ENCODE assay signal across 8 cellular contexts in the genomic region with DNA sequence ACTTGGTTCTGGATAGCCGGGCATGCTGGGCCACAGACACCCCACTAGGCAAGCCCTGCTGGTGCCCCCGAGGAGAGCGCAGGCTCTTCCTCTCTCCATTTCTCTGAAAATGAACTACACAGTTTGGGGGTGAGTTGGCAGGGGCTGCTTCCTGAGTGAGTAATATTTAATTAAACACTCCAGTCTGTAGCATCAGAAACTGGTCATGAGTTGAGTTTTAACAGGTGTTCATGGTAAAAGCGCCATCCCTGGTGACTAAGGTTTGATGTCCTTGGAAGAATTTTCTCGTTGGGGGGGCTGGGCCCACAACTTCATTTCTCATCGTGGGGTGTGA. TPM values are rescaled to one million over a fixed set of nuclear protein-coding genes. Genes with fewer than 3 reads are reported as not detected.
DNase-seq lines count a peak whose midpoint lies in the region; FAIRE-seq and TF ChIP-seq lines count a peak whose summit lies in the region.

No MANE protein-coding gene starts in this region.

- no peak for TF ChIP-seq POLR2A in endothelial cell of umbilical vein (IDR thresholded peaks at IDR 0.05; ENCODE audit: low read depth, low read length)

- H3K9me3 Mint-ChIP-seq in Calu3 (ENCODE audit: low read depth, unreplicated experiment) (no peaks in the 10 kb centered on the region), immature natural killer cell (no peaks in the 10 kb centered on the region)

- no peak for DNase-seq in Calu3
- DNase-seq in NCI-H226, result peak; percentile 44
- peak; percentile 85 for DNase-seq in endothelial cell of umbilical vein (ENCODE audit: low read depth, low spot score)
- no peak for DNase-seq in retinal pigment epithelial cell (ENCODE audit: low read depth)
- no peak for DNase-seq in NCI-H1417 treated with DMSO at 0.1 percent for 48 hours (lab: John Stamatoyannopoulos, UW)
- DNase-seq in frontal cortex (ENCODE audit: low spot score in 2 of 2), result no peak
- no peak for DNase-seq in HPDE6-E6E7 (ENCODE audit: extremely low spot score)
- no peak for DNase-seq in immature natural killer cell

- CTCF ChIA-PET in Calu3 (lab: Charles Lee), result no interaction called here
- CTCF ChIA-PET in endothelial cell of umbilical vein (lab: Charles Lee), result interaction anchor here (0.5 to 0.9 kb wide), 4 partner anchors 79 to 197 kb away, joined by 3 to 5 read pairs (median 4); no protein-coding TSS in a partner anchor

- no peaks in the 10 kb centered on the region for H3K27me3 ChIP-seq in endothelial cell of umbilical vein (ENCODE audit: control insufficient read depth in 2 of 2, insufficient read depth in 2 of 2, low read length in 2 of 2)

- H4K20me1 ChIP-seq in endothelial cell of umbilical vein (replicated peaks; ENCODE audit: control insufficient read depth, extremely low read depth, insufficient read depth, low read length), result no peaks in the 10 kb centered on the region

- H3K36me3 Mint-ChIP-seq in Calu3 (ENCODE audit: insufficient read depth, unreplicated experiment) (peaks cover 15% of the 10 kb centered on the region), immature natural killer cell (peaks cover 0 to 7% (median 0%) of the 10 kb centered on the region in 3 donors)

- H3K27ac Mint-ChIP-seq in Calu3 (ENCODE audit: unreplicated experiment) (no peak overlapping the region), immature natural killer cell (no peak overlapping the region)

- H3K27me3 Mint-ChIP-seq in Calu3 (ENCODE audit: unreplicated experiment) (no peaks in the 10 kb centered on the region), immature natural killer cell (ENCODE audit: low read depth in 3 of 3) (peaks cover 5 to 9% (median 7%) of the 10 kb centered on the region in 3 donors)

- no peak overlapping the region for H3K4me3 Mint-ChIP-seq in Calu3 (ENCODE audit: low read depth, unreplicated experiment)
- no peak overlapping the region for H3K4me3 Mint-ChIP-seq in immature natural killer cell

- peaks cover 15% of the 10 kb centered on the region for H3K4me1 ChIP-seq in endothelial cell of umbilical vein (ENCODE audit: control insufficient read depth, extremely low read depth, insufficient read depth, low read length)

- dilution Hi-C loops in endothelial cell of umbilical vein (cut with MboI; ENCODE audit: extremely low pct_ligation_motif_present, low sequenced_read_pairs), result no loop called here

- peak overlapping the region; percentile 43 for H3K27ac ChIP-seq in endothelial cell of umbilical vein (ENCODE audit: insufficient read depth, low read depth, low read length)

- POLR2A ChIA-PET in endothelial cell of umbilical vein (lab: Charles Lee), result no interaction called here

- H3K4me2 ChIP-seq in endothelial cell of umbilical vein (ENCODE audit: insufficient read depth, low read length), result peak overlapping the region; percentile 14

- H3K4me3 ChIP-seq in endothelial cell of umbilical vein (replicated peaks in 1 of 3; ENCODE audit: insufficient read depth in 1 of 3, low read depth in 1 of 3, low read length in 3 of 3), result peak overlapping the region; percentile 7 to 67 (median 64)
- H3K4me3 ChIP-seq in retinal pigment epithelial cell (ENCODE audit: low read length), result peak overlapping the region; percentile 94

- intact Hi-C loops in Calu3 (cut with micrococcal nuclease; ENCODE audit: unreplicated experiment), result no loop called here
- intact Hi-C loops in endothelial cell of umbilical vein (cut with micrococcal nuclease), result loop anchor here (1.0 to 5.0 kb wide), 5 partner anchors 9 to 148 kb away; no protein-coding TSS in a partner anchor

- H3K79me2 ChIP-seq in endothelial cell of umbilical vein (ENCODE audit: control insufficient read depth, insufficient read depth, low read length), result peaks cover 59% of the 10 kb centered on the region

- no peak for TF ChIP-seq CTCF in Calu3 (IDR thresholded peaks at IDR 0.05; ENCODE audit: unreplicated experiment)
- TF ChIP-seq CTCF in endothelial cell of umbilical vein (IDR thresholded peaks at IDR 0.05; ENCODE audit: extremely low read depth in 1 of 2, insufficient read depth in 1 of 2, low read depth in 1 of 2, low read length in 2 of 2), result no peak
- no peak for TF ChIP-seq CTCF in retinal pigment epithelial cell (conservative IDR thresholded peaks at IDR 0.05; ENCODE audit: low read depth, low read length)

- H3K9me3 ChIP-seq in endothelial cell of umbilical vein (replicated peaks; ENCODE audit: control insufficient read depth, insufficient read depth, low read length), result no peaks in the 10 kb centered on the region

- FAIRE-seq in endothelial cell of umbilical vein (lab: Jason Lieb, UNC), result peak; percentile 87
- no peak for FAIRE-seq in frontal cortex (lab: Jason Lieb, UNC)

- peak overlapping the region; percentile 44 for H3K9ac ChIP-seq in endothelial cell of umbilical vein (replicated peaks; ENCODE audit: extremely low read depth, insufficient read depth, low read length)

- BruUV-seq in Calu3 (replicated peaks; lab: Mats Ljungman, UMichigan), result TSS peak; percentile 50
- BruUV-seq in endothelial cell of umbilical vein (replicated peaks; lab: Mats Ljungman, UMichigan), result no TSS peak

- no peaks in the 10 kb centered on the region for H3K9me1 ChIP-seq in endothelial cell of umbilical vein (replicated peaks; ENCODE audit: control insufficient read depth, extremely low read depth, insufficient read depth, low read length)

- H3K4me1 Mint-ChIP-seq in Calu3 (ENCODE audit: low read depth, unreplicated experiment) (peaks cover 18% of the 10 kb centered on the region), immature natural killer cell (peaks cover 4 to 8% of the 10 kb centered on the region in 2 donors)

- H3K36me3 ChIP-seq in endothelial cell of umbilical vein (ENCODE audit: control insufficient read depth in 2 of 2, extremely low read depth in 1 of 2, insufficient read depth in 2 of 2, low read length in 2 of 2), result peaks cover 0 to 2% of the 10 kb centered on the region in 2 experiments

- no peak overlapping the region for H2AFZ ChIP-seq in endothelial cell of umbilical vein (ENCODE audit: low read depth, low read length)

TF ChIP-seq in endothelial cell of umbilical vein, 7 proteins besides CTCF, POLR2A, EP300 and RAD21:
- TF ChIP-seq EZH2 (IDR thresholded peaks at IDR 0.05; ENCODE audit: borderline replicate concordance, low read depth, low read length, severe bottlenecking) (no peak), POLR2AphosphoS5 (IDR thresholded peaks at IDR 0.05; ENCODE audit: insufficient read depth, low read depth, low read length) (peak; percentile 34), JUN (IDR thresholded peaks at IDR 0.05; ENCODE audit: borderline replicate concordance, insufficient read depth, insufficient read length, low read depth) (peak; percentile 44), FOS (IDR thresholded peaks at IDR 0.05; ENCODE audit: borderline replicate concordance, insufficient read depth, low read length) (peak; percentile 92)
TF ChIP-seq in endothelial cell of umbilical vein: peak in this region for 3.

RNA-seq across cellular contexts. Expression of gene SPSB1, which starts 1.7 kb away (rescaled TPM):
- total RNA-seq in Calu3 (2022) (4.9 and 5.8 TPM in 2 replicates), endothelial cell of umbilical vein (41.9 and 50.9 TPM in 2 replicates), frontal cortex (2.9 TPM)
- polyA plus RNA-seq in endothelial cell of umbilical vein (61.2 and 66.7 TPM in 2 replicates), immature natural killer cell (1 to 10 TPM in 2 of 3 donors, not detected in 1; 2.4 to 6.6 TPM)
- polyA plus RNA-seq in endothelial cell of umbilical vein (2011; cell fraction: cytosol; rRNA removed), result 39.4 and 39.6 TPM in 2 replicates
- 30.4 and 32.4 TPM in 2 replicates for polyA plus RNA-seq in endothelial cell of umbilical vein (2011; cell fraction: nucleus; rRNA removed)
- polyA plus RNA-seq in endothelial cell of umbilical vein (2012), result 25.2 and 26.0 TPM in 2 replicates
- polyA minus RNA-seq in endothelial cell of umbilical vein, result 68.1 and 84.0 TPM in 2 replicates
- polyA minus RNA-seq in endothelial cell of umbilical vein (2011; cell fraction: cytosol; rRNA and poly(A)+ RNA removed), result 6.3 TPM
- polyA minus RNA-seq in endothelial cell of umbilical vein (2011; cell fraction: nucleus; rRNA and poly(A)+ RNA removed), result 27.8 and 30.8 TPM in 2 replicates

RNA-seq across cellular contexts. Expression of gene H6PD, which starts 59.8 kb away (rescaled TPM):
- total RNA-seq in Calu3 (2022) (18.0 TPM in 2 replicates), endothelial cell of umbilical vein (29.0 and 40.1 TPM in 2 replicates), frontal cortex (5.3 TPM)
- polyA plus RNA-seq in endothelial cell of umbilical vein (24.5 and 26.9 TPM in 2 replicates), immature natural killer cell (10 to 100 TPM in 1 of 3 donors, 1 to 10 TPM in 2; 6.2 to 15.4 (median 9.0) TPM)
- 22.5 and 26.8 TPM in 2 replicates for polyA plus RNA-seq in endothelial cell of umbilical vein (2011; cell fraction: cytosol; rRNA removed)
- polyA plus RNA-seq in endothelial cell of umbilical vein (2011; cell fraction: nucleus; rRNA removed), result 19.4 and 21.4 TPM in 2 replicates
- polyA plus RNA-seq in endothelial cell of umbilical vein (2012), result 20.4 and 21.0 TPM in 2 replicates
- 31.0 and 33.4 TPM in 2 replicates for polyA minus RNA-seq in endothelial cell of umbilical vein
- polyA minus RNA-seq in endothelial cell of umbilical vein (2011; cell fraction: cytosol; rRNA and poly(A)+ RNA removed), result 3.4 TPM
- polyA minus RNA-seq in endothelial cell of umbilical vein (2011; cell fraction: nucleus; rRNA and poly(A)+ RNA removed), result 11.2 and 11.9 TPM in 2 replicates

Comparison
In these comparisons a context has a peak if more than half of its experiments do, and no peak if none do; other contexts are left out.
1. DNase-seq: peak in NCI-H226 (single experiment) and endothelial cell of umbilical vein (single experiment); none in Calu3 (single experiment), retinal pigment epithelial cell (single experiment), NCI-H1417 treated with DMSO at 0.1 percent for 48 hours (single experiment), frontal cortex (0 of 2), HPDE6-E6E7 (single experiment) and immature natural killer cell (0 of 3).